ENCODE assay signal across 1 cellular context in genomic region chr7:99393363-99394187, GRCh38.
TF ChIP-seq lines count a peak whose summit lies in the region.

No MANE protein-coding gene starts in this region.

TF ChIP-seq in SK-N-SH, 30 proteins besides CTCF, POLR2A, EP300 and RAD21 (continued from another document):
- TF ChIP-seq, protein P1, sequence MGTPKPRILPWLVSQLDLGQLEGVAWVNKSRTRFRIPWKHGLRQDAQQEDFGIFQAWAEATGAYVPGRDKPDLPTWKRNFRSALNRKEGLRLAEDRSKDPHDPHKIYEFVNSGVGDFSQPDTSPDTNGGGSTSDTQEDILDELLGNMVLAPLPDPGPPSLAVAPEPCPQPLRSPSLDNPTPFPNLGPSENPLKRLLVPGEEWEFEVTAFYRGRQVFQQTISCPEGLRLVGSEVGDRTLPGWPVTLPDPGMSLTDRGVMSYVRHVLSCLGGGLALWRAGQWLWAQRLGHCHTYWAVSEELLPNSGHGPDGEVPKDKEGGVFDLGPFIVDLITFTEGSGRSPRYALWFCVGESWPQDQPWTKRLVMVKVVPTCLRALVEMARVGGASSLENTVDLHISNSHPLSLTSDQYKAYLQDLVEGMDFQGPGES (IDR thresholded peaks at IDR 0.05; ENCODE audit: low read depth, low read length): no peak
- TF ChIP-seq TCF12 (IDR thresholded peaks at IDR 0.05) (no peak), EZH2phosphoT487 (IDR thresholded peaks at IDR 0.05; ENCODE audit: borderline replicate concordance, low read depth) (no peak), YY1 (IDR thresholded peaks at IDR 0.05; ENCODE audit: low read depth) (no peak), MAX (IDR thresholded peaks at IDR 0.05; ENCODE audit: low read depth) (no peak), TEAD4 (IDR thresholded peaks at IDR 0.05; ENCODE audit: borderline replicate concordance, insufficient read depth) (no peak), RFX5 (IDR thresholded peaks at IDR 0.05; ENCODE audit: low read length) (no peak), ELF1 (IDR thresholded peaks at IDR 0.05) (no peak), MXI1 (IDR thresholded peaks at IDR 0.05; ENCODE audit: low read depth, low read length) (peak; percentile 93), FOXM1 (IDR thresholded peaks at IDR 0.05; ENCODE audit: low read depth) (no peak), TAF1 (IDR thresholded peaks at IDR 0.05; ENCODE audit: borderline replicate concordance, low read depth, low read length) (no peak), RXRA (IDR thresholded peaks at IDR 0.05; ENCODE audit: borderline replicate concordance, low read depth) (no peak), FOXJ3 (CRISPR knock-in tag; IDR thresholded peaks at IDR 0.05) (no peak), FOSL2 (IDR thresholded peaks at IDR 0.05; ENCODE audit: borderline replicate concordance, low read depth) (no peak), RCOR1 (IDR thresholded peaks at IDR 0.05; ENCODE audit: low read length) (no peak), GABPA (IDR thresholded peaks at IDR 0.05; ENCODE audit: low read depth) (no peak), MEF2A (IDR thresholded peaks at IDR 0.05; ENCODE audit: borderline replicate concordance, low read depth) (no peak), JUND (IDR thresholded peaks at IDR 0.05) (0 out of 2 replicates have a peak, but pooled peaks have one; percentile 1), NRF1 (IDR thresholded peaks at IDR 0.05; ENCODE audit: low read depth, low read length) (no peak), PBX3 (IDR thresholded peaks at IDR 0.05) (no peak), USF1 (IDR thresholded peaks at IDR 0.05; ENCODE audit: borderline replicate concordance, low read depth) (peak; percentile 50; the same call in 1 of the 2 replicates), SIN3A (IDR thresholded peaks at IDR 0.05; ENCODE audit: borderline replicate concordance, low read depth, low read length) (no peak), GATA2 (CRISPR knock-in tag; IDR thresholded peaks at IDR 0.05) (no peak), CHD2 (IDR thresholded peaks at IDR 0.05; ENCODE audit: low read length, partially characterized antibody) (peak; percentile 25), POLR2AphosphoS5 (IDR thresholded peaks at IDR 0.05; ENCODE audit: low read depth, low read length) (no peak; the same call in 1 of the 2 replicates)
- TF ChIP-seq, protein P2, sequence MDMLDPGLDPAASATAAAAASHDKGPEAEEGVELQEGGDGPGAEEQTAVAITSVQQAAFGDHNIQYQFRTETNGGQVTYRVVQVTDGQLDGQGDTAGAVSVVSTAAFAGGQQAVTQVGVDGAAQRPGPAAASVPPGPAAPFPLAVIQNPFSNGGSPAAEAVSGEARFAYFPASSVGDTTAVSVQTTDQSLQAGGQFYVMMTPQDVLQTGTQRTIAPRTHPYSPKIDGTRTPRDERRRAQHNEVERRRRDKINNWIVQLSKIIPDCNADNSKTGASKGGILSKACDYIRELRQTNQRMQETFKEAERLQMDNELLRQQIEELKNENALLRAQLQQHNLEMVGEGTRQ (IDR thresholded peaks at IDR 0.05; ENCODE audit: borderline replicate concordance, low read depth, low read length): peak; percentile 20; the same call in 1 of the 2 replicates
- TF ChIP-seq, protein P3, sequence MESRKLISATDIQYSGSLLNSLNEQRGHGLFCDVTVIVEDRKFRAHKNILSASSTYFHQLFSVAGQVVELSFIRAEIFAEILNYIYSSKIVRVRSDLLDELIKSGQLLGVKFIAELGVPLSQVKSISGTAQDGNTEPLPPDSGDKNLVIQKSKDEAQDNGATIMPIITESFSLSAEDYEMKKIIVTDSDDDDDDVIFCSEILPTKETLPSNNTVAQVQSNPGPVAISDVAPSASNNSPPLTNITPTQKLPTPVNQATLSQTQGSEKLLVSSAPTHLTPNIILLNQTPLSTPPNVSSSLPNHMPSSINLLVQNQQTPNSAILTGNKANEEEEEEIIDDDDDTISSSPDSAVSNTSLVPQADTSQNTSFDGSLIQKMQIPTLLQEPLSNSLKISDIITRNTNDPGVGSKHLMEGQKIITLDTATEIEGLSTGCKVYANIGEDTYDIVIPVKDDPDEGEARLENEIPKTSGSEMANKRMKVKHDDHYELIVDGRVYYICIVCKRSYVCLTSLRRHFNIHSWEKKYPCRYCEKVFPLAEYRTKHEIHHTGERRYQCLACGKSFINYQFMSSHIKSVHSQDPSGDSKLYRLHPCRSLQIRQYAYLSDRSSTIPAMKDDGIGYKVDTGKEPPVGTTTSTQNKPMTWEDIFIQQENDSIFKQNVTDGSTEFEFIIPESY (IDR thresholded peaks at IDR 0.05; ENCODE audit: borderline replicate concordance, low read depth): 0 out of 2 replicates have a peak, but pooled peaks have one; percentile 9
